8 cellular contexts compared by ENCODE assay signal in genomic region chr17:78748048-78748729, GRCh38. TPM values are rescaled to one million over a fixed set of nuclear protein-coding genes. Genes with fewer than 3 reads are reported as not detected.
DNase-seq lines count a peak whose midpoint lies in the region; ATAC-seq and TF ChIP-seq lines count a peak whose summit lies in the region.

No MANE protein-coding gene starts in this region.

- peak; percentile 24 for DNase-seq in activated gamma-delta T cell treated with Interleukin-2 at 50 U/mL for 16 hours
- DNase-seq in activated gamma-delta T cell (lab: John Stamatoyannopoulos, UW), result no peak
- DNase-seq in OCI-LY7 (ENCODE audit: low spot score), result no peak
- peak; percentile 43 for DNase-seq in stimulated activated naive CD4-positive, alpha-beta T cell treated with Interleukin-2 at 50 U/mL for 16 hours (lab: John Stamatoyannopoulos, UW)
- DNase-seq in NCI-H1105 (lab: John Stamatoyannopoulos, UW), result no peak
- no peak for DNase-seq in NCI-H345 treated with DMSO at 0.1 percent for 48 hours (lab: John Stamatoyannopoulos, UW; ENCODE audit: unreplicated experiment)
- DNase-seq in mesenteric fat pad (ENCODE audit: low spot score), result no peak

- peak overlapping the region; percentile 42 for H3K27ac ChIP-seq in OCI-LY7 (ENCODE audit: low read depth, low read length, poor library complexity, severe bottlenecking)

- peak; percentile 46 for ATAC-seq in esophagus mucosa

- peaks cover 85% of the 10 kb centered on the region for H3K4me1 ChIP-seq in OCI-LY7 (ENCODE audit: insufficient read depth, low read length, poor library complexity, severe bottlenecking)

- intact Hi-C loops in OCI-LY7 (cut with micrococcal nuclease; ENCODE audit: unreplicated experiment), result loop anchor here (5.0 kb wide), 1 partner anchor 251 kb away; no protein-coding TSS in a partner anchor

- H3K9me2 ChIP-seq in OCI-LY7 (ENCODE audit: insufficient read depth, low read length), result no peaks in the 10 kb centered on the region

- POLR2A ChIA-PET in OCI-LY7 (lab: Charles Lee), result interaction anchor here (0.5 to 3.0 kb wide), 7 partner anchors 8 to 506 kb away, joined by 3 to 9 read pairs (median 6); no protein-coding TSS in a partner anchor

- no TSS peak for BruUV-seq in OCI-LY7 (replicated peaks; lab: Mats Ljungman, UMichigan)

- peaks cover 4% of the 10 kb centered on the region; the same call in 1 of the 2 replicates for H4K20me1 ChIP-seq in OCI-LY7 (ENCODE audit: insufficient read depth, low read length)

- peaks cover 99% of the 10 kb centered on the region for H3K79me2 ChIP-seq in OCI-LY7 (ENCODE audit: insufficient read depth, low read depth, low read length)

- TF ChIP-seq CTCF in OCI-LY7 (conservative IDR thresholded peaks at IDR 0.05; ENCODE audit: low read length), result no peak

- no peaks in the 10 kb centered on the region for H3K36me3 ChIP-seq in OCI-LY7 (ENCODE audit: insufficient read depth, low read length)

- CTCF ChIA-PET in OCI-LY7 (lab: Charles Lee; ENCODE audit: unreplicated experiment), result interaction anchor here (0.7 to 1.1 kb wide), 2 partner anchors 26 to 32 kb away, joined by 4 to 5 read pairs; no protein-coding TSS in a partner anchor

- peak overlapping the region; percentile 55 for H3K4me3 ChIP-seq in OCI-LY7 (ENCODE audit: low read depth, low read length, poor library complexity, severe bottlenecking)

- H3K4me2 ChIP-seq in OCI-LY7 (ENCODE audit: low read length), result peak overlapping the region; percentile 74

- no peak overlapping the region for H2AFZ ChIP-seq in OCI-LY7 (ENCODE audit: low read length)

- H3K9me3 ChIP-seq in OCI-LY7 (ENCODE audit: low read length), result no peaks in the 10 kb centered on the region

RNA-seq across cellular contexts. Expression of gene CYTH1, which starts 33.9 kb away (rescaled TPM):
- 73.0 and 88.1 TPM in 2 replicates for total RNA-seq in OCI-LY7 (2014; rRNA removed; shearing (Covaris generic))
- total RNA-seq in OCI-LY7 (2022) (148 and 156 TPM in 2 replicates), esophagus mucosa (54.7 TPM), mesenteric fat pad (54.9 TPM)

Comparison
In these comparisons a context has a peak if more than half of its experiments do, and no peak if none do; other contexts are left out.
1. DNase-seq: peak in activated gamma-delta T cell treated with Interleukin-2 at 50 U/mL for 16 hours (single experiment) and stimulated activated naive CD4-positive, alpha-beta T cell treated with Interleukin-2 at 50 U/mL for 16 hours (single experiment); none in activated gamma-delta T cell (single experiment), OCI-LY7 (single experiment), NCI-H1105 (single experiment), NCI-H345 treated with DMSO at 0.1 percent for 48 hours (single experiment) and mesenteric fat pad (single experiment).